Comparison of ENCODE assay signal across 12 cellular contexts in the genomic region with DNA sequence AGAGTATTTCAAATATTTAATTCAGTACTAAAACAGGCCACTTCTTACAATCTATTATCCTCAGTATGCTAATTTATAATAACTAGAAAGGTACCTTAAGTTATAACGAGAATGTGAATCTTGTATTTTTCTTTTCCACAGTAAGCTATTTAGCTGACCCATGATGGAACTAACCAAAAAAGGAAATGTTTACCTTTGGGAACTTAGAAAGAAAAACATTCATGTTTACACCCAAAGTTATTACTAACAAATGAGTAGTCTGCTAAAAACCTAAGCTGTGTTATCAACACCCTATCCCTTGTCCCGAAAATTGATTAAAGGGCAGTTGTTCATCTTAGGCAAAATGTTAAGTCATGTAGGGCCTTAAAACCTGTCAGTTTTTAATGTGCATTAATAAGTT. TPM values are rescaled to one million over a fixed set of nuclear protein-coding genes. Genes with fewer than 3 reads are reported as not detected.
DNase-seq lines count a peak whose midpoint lies in the region; ATAC-seq and TF ChIP-seq lines count a peak whose summit lies in the region.
"Had no signal": no experiment of that assay in that cellular context is flagged by ENCODE, and none has a peak within 500 bp of the region (broad histone marks: within the 10 kb centered on the region; RNA-seq: fewer than 3 reads in every experiment).

No MANE protein-coding gene starts in this region.

- H3K9me3 ChIP-seq in lower lobe of right lung, result no peaks in the 10 kb centered on the region
- no peaks in the 10 kb centered on the region for H3K9me3 ChIP-seq in stomach smooth muscle (ENCODE audit: control insufficient read depth in 2 of 2, low read length in 2 of 2)

- H3K27ac Mint-ChIP-seq in activated CD4-positive, alpha-beta memory T cell treated with anti-CD3 and anti-CD28 coated beads for 36 hours, result peak overlapping the region; percentile 67

- ATAC-seq in lower lobe of right lung (no peak), HG02973 (IDR thresholded peaks at IDR 0.05; ENCODE audit: unreplicated experiment) (no peak)

- CTCF ChIA-PET in activated CD4-positive, alpha-beta memory T cell treated with anti-CD3 and anti-CD28 coated beads for 36 hours (lab: Charles Lee), result interaction anchor here (1.0 to 1.3 kb wide), 4 partner anchors 23 to 110 kb away, joined by 3 to 7 read pairs (median 6); a partner anchor contains a TSS

- peaks cover 58% of the 10 kb centered on the region for H3K36me3 Mint-ChIP-seq in activated CD4-positive, alpha-beta memory T cell treated with anti-CD3 and anti-CD28 coated beads for 36 hours

- H3K4me1 ChIP-seq in lower lobe of right lung, result peaks cover 90% of the 10 kb centered on the region
- peaks cover 21% of the 10 kb centered on the region for H3K4me1 ChIP-seq in stomach smooth muscle (ENCODE audit: control insufficient read depth, insufficient read depth, low read length)

- H3K27me3 ChIP-seq in HL-60 (ENCODE audit: insufficient read depth, poor library complexity, severe bottlenecking) (no peaks in the 10 kb centered on the region), lower lobe of right lung (ENCODE audit: low read depth) (no peaks in the 10 kb centered on the region), stomach smooth muscle (ENCODE audit: control insufficient read depth in 1 of 2, insufficient read depth in 2 of 2, low read length in 2 of 2) (no peaks in the 10 kb centered on the region)

- H3K27ac ChIP-seq in HL-60 (replicated peaks), result peak overlapping the region; percentile 43
- H3K27ac ChIP-seq in lower lobe of right lung, result peak overlapping the region; percentile 50
- H3K27ac ChIP-seq in stomach smooth muscle (ENCODE audit: low read length), result peak overlapping the region; percentile 7

- H3K4me1 Mint-ChIP-seq in activated CD4-positive, alpha-beta memory T cell treated with anti-CD3 and anti-CD28 coated beads for 36 hours (ENCODE audit: low read depth), result peaks cover 79% of the 10 kb centered on the region

- H3K9ac ChIP-seq in stomach smooth muscle (ENCODE audit: low read length in 2 of 2), result peak overlapping the region in 1 of 2 donors; percentile 35

- no peaks in the 10 kb centered on the region for H3K27me3 Mint-ChIP-seq in activated CD4-positive, alpha-beta memory T cell treated with anti-CD3 and anti-CD28 coated beads for 36 hours

- POLR2A ChIA-PET in activated CD4-positive, alpha-beta memory T cell treated with anti-CD3 and anti-CD28 coated beads for 36 hours (lab: Charles Lee), result interaction anchor here (0.7 to 1.4 kb wide), 2 partner anchors 10 to 51 kb away, joined by 3 to 4 read pairs; no protein-coding TSS in a partner anchor

- DNase-seq in HL-60 (ENCODE audit: low read depth in 1 of 2, low spot score in 1 of 2), result no peak
- no peak for DNase-seq in activated CD4-positive, alpha-beta memory T cell treated with anti-CD3 and anti-CD28 coated beads for 36 hours
- no peak for DNase-seq in lower lobe of right lung
- no peak for DNase-seq in NCI-H1417 treated with DMSO at 0.1 percent for 48 hours (lab: John Stamatoyannopoulos, UW)
- no peak for DNase-seq in stimulated activated CD4-positive, alpha-beta T cell treated with anti-CD3 and anti-CD28 coated beads, Interleukin-2, amount 100 ng/mL, for 48 hours
- DNase-seq: activated CD4-positive, CD25-positive, alpha-beta regulatory T cell treated with anti-CD3 and anti-CD28 coated beads, Interleukin-2, amount 50 U/mL, for 72 hours; activated gamma-delta T cell treated with Interleukin-2 at 50 U/mL for 16 hours; Calu3; left colon; NCI-H345 had no signal

- H3K36me3 ChIP-seq in lower lobe of right lung (peaks cover 66% of the 10 kb centered on the region), stomach smooth muscle (ENCODE audit: control insufficient read depth in 2 of 2, insufficient read depth in 2 of 2, low read length in 2 of 2) (peaks cover 16 to 18% of the 10 kb centered on the region in 2 donors)

- no peak overlapping the region for H3K4me3 Mint-ChIP-seq in activated CD4-positive, alpha-beta memory T cell treated with anti-CD3 and anti-CD28 coated beads for 36 hours

- intact Hi-C loops in activated CD4-positive, alpha-beta memory T cell treated with anti-CD3 and anti-CD28 coated beads for 36 hours (cut with micrococcal nuclease), result no loop called here
- intact Hi-C loops in lower lobe of right lung (cut with DNase I), result no loop called here

- TF ChIP-seq CTCF in HL-60 (IDR thresholded peaks at IDR 0.05; ENCODE audit: insufficient read depth, low read length) (no peak), lower lobe of right lung (IDR thresholded peaks at IDR 0.05) (no peak)

- H3K4me3 ChIP-seq in HL-60 (replicated peaks; ENCODE audit: insufficient read depth, low read length) (no peak overlapping the region), lower lobe of right lung (no peak overlapping the region), stomach smooth muscle (ENCODE audit: low read length in 2 of 2) (no peak overlapping the region)

- H3K9me3 Mint-ChIP-seq in activated CD4-positive, alpha-beta memory T cell treated with anti-CD3 and anti-CD28 coated beads for 36 hours, result no peaks in the 10 kb centered on the region

RNA-seq across cellular contexts. Expression of a gene that starts 8.1 kb away (rescaled TPM):
- total RNA-seq in activated CD4-positive, alpha-beta memory T cell treated with anti-CD3 and anti-CD28 coated beads for 36 hours, result 10 to 100 TPM; 55.4 to 55.7 TPM
- 51.6 TPM for total RNA-seq in lower lobe of right lung
